Comparison of ENCODE assay signal across 17 cellular contexts in the genomic region with DNA sequence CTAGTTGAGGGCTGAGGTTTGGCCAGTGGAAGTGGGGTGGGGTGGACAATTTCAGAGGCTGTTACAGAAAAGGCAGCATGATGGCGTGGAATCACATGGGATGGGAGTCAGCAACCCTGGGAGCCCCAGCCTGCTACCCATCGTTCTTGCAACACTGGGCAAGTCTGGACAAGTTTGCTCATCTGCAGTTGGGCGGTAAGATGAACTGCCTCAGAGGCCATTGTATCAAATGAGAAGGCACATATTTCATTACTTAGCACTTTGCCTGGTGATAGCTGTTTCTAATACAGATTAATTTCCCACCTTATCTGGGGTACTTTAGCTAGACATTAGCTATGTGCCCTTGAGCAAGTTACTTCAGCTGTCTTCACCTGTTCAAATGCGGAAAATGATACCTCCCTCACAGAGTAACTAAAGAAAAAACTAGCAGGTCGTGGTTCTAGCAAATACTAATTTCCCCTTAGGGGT.
DNase-seq lines count a peak whose midpoint lies in the region; ATAC-seq and TF ChIP-seq lines count a peak whose summit lies in the region.
"Had no signal": no experiment of that assay in that cellular context is flagged by ENCODE, and none has a peak within 500 bp of the region (broad histone marks: within the 10 kb centered on the region; RNA-seq: fewer than 3 reads in every experiment).

No MANE protein-coding gene starts in this region.

- H3K4me1 Mint-ChIP-seq in WTC11, result peaks cover 47% of the 10 kb centered on the region
- H3K4me1 Mint-ChIP-seq: central memory CD8-positive, alpha-beta T cell had no signal

- H3K9me3 ChIP-seq in mucosa of descending colon, result no peaks in the 10 kb centered on the region
- H3K9me3 ChIP-seq: pancreas, SJSA1, suprapubic skin had no signal

- H3K4me3 ChIP-seq in mucosa of descending colon, result no peak overlapping the region
- H3K4me3 ChIP-seq: pancreas, SJSA1, suprapubic skin had no signal

- H3K27ac Mint-ChIP-seq in WTC11, result peak overlapping the region; percentile 88

- H3K36me3 Mint-ChIP-seq in WTC11, result 0 out of 2 replicates have a peak, but pooled peaks cover 4% of the 10 kb centered on the region

- CTCF ChIA-PET in WTC11 (lab: Charles Lee), result interaction anchor here (1.2 kb wide), 1 partner anchor 77 kb away, joined by 3 read pairs; no protein-coding TSS in a partner anchor

- peaks cover 4% of the 10 kb centered on the region for H3K4me1 ChIP-seq in mucosa of descending colon (ENCODE audit: low read depth)
- H3K4me1 ChIP-seq: pancreas had no signal

- DNase-seq in DMS153 (lab: John Stamatoyannopoulos, UW) (peak; percentile 30), DMS153 treated with DMSO at 0.1 percent for 48 hours (lab: John Stamatoyannopoulos, UW; ENCODE audit: unreplicated experiment) (no peak), NCI-H1436 treated with DMSO at 0.1 percent for 48 hours (lab: John Stamatoyannopoulos, UW) (peak; percentile 34), WTC11 (ENCODE audit: low spot score) (no peak), mucosa of descending colon (peak; percentile 34 to 51 (median 46)), caudate nucleus (lab: John Stamatoyannopoulos, UW) (no peak), KG1 (lab: John Stamatoyannopoulos, UW) (no peak)
- DNase-seq: 8988T; Kasumi-1; NCI-H524 treated with DMSO at 0.1 percent for 48 hours; pancreas; stimulated activated CD4-positive, alpha-beta T cell treated with anti-CD3 and anti-CD28 coated beads, Interleukin-12 subunit alpha, Interleukin-12 subunit beta, amount 100 ng/mL, for 4 hours had no signal

- no peak overlapping the region for H3K27ac ChIP-seq in caudate nucleus (ENCODE audit: low read depth, low read length)
- H3K27ac ChIP-seq: pancreas, SJSA1, suprapubic skin had no signal

- intact Hi-C loops in mucosa of descending colon (cut with DNase I, micrococcal nuclease), result no loop called here

- TF ChIP-seq CTCF in WTC11 (IDR thresholded peaks at IDR 0.05) (no peak), mucosa of descending colon (IDR thresholded peaks at IDR 0.05) (no peak)

- ATAC-seq in WTC11 (no peak), mucosa of descending colon (peak; percentile 74), GM19395 (IDR thresholded peaks at IDR 0.05; ENCODE audit: unreplicated experiment) (no peak)
- ATAC-seq: activated naive CD4-positive, alpha-beta T cell treated with anti-CD3 and anti-CD28 coated beads, Interleukin-2, amount 50 U/mL, for 72 hours; pancreas had no signal

- H3K36me3 ChIP-seq in mucosa of descending colon (ENCODE audit: low read depth), result no peaks in the 10 kb centered on the region
- H3K36me3 ChIP-seq: pancreas, SJSA1, suprapubic skin had no signal

- POLR2A ChIA-PET in WTC11 (lab: Charles Lee), result interaction anchor here (1.1 kb wide), 1 partner anchor 23 kb away, joined by 3 read pairs; no protein-coding TSS in a partner anchor

- peaks cover 4% of the 10 kb centered on the region; the same call in 1 of the 2 replicates for H3K27me3 Mint-ChIP-seq in WTC11 (ENCODE audit: low read depth)
- H3K27me3 Mint-ChIP-seq: central memory CD8-positive, alpha-beta T cell had no signal

- H3K9me3 Mint-ChIP-seq in WTC11, result peaks cover 6% of the 10 kb centered on the region; the same call in 1 of the 2 replicates
- H3K9me3 Mint-ChIP-seq: central memory CD8-positive, alpha-beta T cell had no signal

- peak overlapping the region; percentile 41 for H3K4me3 Mint-ChIP-seq in WTC11
- H3K4me3 Mint-ChIP-seq: central memory CD8-positive, alpha-beta T cell had no signal

TF ChIP-seq in WTC11, 78 proteins besides CTCF, POLR2A, EP300 and RAD21:
- TF ChIP-seq MYBL2 (CRISPR knock-in tag; IDR thresholded peaks at IDR 0.05), result no peak

Comparison
In these comparisons a context has a peak if more than half of its experiments do, and no peak if none do; other contexts are left out.
1. DNase-seq: peak in DMS153 (single experiment), NCI-H1436 treated with DMSO at 0.1 percent for 48 hours (single experiment) and mucosa of descending colon (3 of 3); none in DMS153 treated with DMSO at 0.1 percent for 48 hours (single experiment), WTC11 (single experiment), caudate nucleus (0 of 61) and KG1 (single experiment).